ENCODE assay signal across 1 cellular context in the genomic region with DNA sequence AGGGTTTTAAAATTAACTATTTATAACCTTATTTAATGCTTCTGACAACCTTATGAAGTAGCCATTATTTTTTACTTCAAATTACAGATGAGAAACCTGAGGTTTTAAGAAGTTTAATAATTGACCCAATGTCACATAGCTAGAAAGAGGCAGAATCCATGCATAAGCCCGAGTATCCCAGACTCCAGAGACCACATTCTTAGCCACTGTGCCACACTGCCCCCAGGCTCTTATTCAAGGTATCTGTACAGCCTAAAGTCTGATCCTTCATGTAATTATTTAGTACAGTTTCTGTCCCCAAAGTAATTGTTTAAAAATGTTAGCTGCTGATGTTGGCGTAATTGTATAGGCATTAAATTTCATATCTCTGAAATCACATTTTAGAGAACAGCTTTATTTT.
TF ChIP-seq lines count a peak whose summit lies in the region.

No MANE protein-coding gene starts in this region.

TF ChIP-seq in GM23338, 12 proteins besides CTCF, POLR2A, EP300 and RAD21 (continued from another document):
- TF ChIP-seq, protein P1, sequence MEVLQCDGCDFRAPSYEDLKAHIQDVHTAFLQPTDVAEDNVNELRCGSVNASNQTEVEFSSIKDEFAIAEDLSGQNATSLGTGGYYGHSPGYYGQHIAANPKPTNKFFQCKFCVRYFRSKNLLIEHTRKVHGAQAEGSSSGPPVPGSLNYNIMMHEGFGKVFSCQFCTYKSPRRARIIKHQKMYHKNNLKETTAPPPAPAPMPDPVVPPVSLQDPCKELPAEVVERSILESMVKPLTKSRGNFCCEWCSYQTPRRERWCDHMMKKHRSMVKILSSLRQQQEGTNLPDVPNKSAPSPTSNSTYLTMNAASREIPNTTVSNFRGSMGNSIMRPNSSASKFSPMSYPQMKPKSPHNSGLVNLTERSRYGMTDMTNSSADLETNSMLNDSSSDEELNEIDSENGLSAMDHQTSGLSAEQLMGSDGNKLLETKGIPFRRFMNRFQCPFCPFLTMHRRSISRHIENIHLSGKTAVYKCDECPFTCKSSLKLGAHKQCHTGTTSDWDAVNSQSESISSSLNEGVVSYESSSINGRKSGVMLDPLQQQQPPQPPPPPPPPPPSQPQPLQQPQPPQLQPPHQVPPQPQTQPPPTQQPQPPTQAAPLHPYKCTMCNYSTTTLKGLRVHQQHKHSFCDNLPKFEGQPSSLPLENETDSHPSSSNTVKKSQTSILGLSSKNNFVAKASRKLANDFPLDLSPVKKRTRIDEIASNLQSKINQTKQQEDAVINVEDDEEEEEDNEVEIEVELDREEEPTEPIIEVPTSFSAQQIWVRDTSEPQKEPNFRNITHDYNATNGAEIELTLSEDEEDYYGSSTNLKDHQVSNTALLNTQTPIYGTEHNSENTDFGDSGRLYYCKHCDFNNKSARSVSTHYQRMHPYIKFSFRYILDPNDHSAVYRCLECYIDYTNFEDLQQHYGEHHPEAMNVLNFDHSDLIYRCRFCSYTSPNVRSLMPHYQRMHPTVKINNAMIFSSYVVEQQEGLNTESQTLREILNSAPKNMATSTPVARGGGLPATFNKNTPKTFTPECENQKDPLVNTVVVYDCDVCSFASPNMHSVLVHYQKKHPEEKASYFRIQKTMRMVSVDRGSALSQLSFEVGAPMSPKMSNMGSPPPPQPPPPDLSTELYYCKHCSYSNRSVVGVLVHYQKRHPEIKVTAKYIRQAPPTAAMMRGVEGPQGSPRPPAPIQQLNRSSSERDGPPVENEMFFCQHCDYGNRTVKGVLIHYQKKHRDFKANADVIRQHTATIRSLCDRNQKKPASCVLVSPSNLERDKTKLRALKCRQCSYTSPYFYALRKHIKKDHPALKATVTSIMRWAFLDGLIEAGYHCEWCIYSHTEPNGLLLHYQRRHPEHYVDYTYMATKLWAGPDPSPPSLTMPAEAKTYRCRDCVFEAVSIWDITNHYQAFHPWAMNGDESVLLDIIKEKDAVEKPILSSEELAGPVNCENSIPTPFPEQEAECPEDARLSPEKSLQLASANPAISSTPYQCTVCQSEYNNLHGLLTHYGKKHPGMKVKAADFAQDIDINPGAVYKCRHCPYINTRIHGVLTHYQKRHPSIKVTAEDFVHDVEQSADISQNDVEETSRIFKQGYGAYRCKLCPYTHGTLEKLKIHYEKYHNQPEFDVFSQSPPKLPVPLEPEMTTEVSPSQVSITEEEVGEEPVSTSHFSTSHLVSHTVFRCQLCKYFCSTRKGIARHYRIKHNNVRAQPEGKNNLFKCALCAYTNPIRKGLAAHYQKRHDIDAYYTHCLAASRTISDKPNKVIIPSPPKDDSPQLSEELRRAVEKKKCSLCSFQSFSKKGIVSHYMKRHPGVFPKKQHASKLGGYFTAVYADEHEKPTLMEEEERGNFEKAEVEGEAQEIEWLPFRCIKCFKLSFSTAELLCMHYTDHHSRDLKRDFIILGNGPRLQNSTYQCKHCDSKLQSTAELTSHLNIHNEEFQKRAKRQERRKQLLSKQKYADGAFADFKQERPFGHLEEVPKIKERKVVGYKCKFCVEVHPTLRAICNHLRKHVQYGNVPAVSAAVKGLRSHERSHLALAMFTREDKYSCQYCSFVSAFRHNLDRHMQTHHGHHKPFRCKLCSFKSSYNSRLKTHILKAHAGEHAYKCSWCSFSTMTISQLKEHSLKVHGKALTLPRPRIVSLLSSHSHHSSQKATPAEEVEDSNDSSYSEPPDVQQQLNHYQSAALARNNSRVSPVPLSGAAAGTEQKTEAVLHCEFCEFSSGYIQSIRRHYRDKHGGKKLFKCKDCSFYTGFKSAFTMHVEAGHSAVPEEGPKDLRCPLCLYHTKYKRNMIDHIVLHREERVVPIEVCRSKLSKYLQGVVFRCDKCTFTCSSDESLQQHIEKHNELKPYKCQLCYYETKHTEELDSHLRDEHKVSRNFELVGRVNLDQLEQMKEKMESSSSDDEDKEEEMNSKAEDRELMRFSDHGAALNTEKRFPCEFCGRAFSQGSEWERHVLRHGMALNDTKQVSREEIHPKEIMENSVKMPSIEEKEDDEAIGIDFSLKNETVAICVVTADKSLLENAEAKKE (CRISPR knock-in tag; IDR thresholded peaks at IDR 0.05), result no peak
- TF ChIP-seq NANOG (IDR thresholded peaks at IDR 0.05; ENCODE audit: borderline replicate concordance) (no peak), EZH2phosphoT487 (IDR thresholded peaks at IDR 0.05; ENCODE audit: unreplicated experiment) (no peak), CREB1 (CRISPR knock-in tag; IDR thresholded peaks at IDR 0.05; ENCODE audit: low read depth) (no peak), POLR2AphosphoS5 (IDR thresholded peaks at IDR 0.05; ENCODE audit: low read depth) (no peak), JUNB (IDR thresholded peaks at IDR 0.05; ENCODE audit: unreplicated experiment) (no peak), ETS1 (IDR thresholded peaks at IDR 0.05) (no peak), STAT1 (IDR thresholded peaks at IDR 0.05; ENCODE audit: unreplicated experiment) (no peak), REST (IDR thresholded peaks at IDR 0.05; ENCODE audit: unreplicated experiment) (no peak), EZH2 (IDR thresholded peaks at IDR 0.05; ENCODE audit: low read depth, unreplicated experiment) (no peak)
